In genomic region chr4:38073596-38074234, GRCh38 we compare ENCODE assay signal across 25 cellular contexts.
A peak's percentile ranks its signal among the peaks of the same experiment; 100 is the strongest.
DNase-seq lines count a peak whose midpoint lies in the region; ATAC-seq, FAIRE-seq and TF ChIP-seq lines count a peak whose summit lies in the region.
"Had no signal": no experiment of that assay in that cellular context is flagged by ENCODE, and none has a peak within 500 bp of the region (broad histone marks: within the 10 kb centered on the region; RNA-seq: fewer than 3 reads in every experiment).

No MANE protein-coding gene starts in this region.

- H3K36me3 Mint-ChIP-seq in T-helper 17 cell (ENCODE audit: low read depth): peaks cover 7% of the 10 kb centered on the region

- H3K4me3 ChIP-seq in AG10803 (ENCODE audit: low read length): no peak overlapping the region
- no peak overlapping the region for H3K4me3 ChIP-seq in mesenchymal stem cell (ENCODE audit: insufficient read depth in 1 of 2, low read depth in 1 of 2, low read length in 2 of 2)
- H3K4me3 ChIP-seq: testis had no signal

- no peak overlapping the region for H4K8ac ChIP-seq in mesenchymal stem cell (ENCODE audit: low read length)

- no peaks in the 10 kb centered on the region for H3K27me3 Mint-ChIP-seq in T-helper 17 cell
- H3K27me3 Mint-ChIP-seq: activated B cell treated with CpG ODN at 0.5 μM for 24 hours; brain; CD4-positive, alpha-beta memory T cell had no signal

- H2BK15ac ChIP-seq in mesenchymal stem cell (ENCODE audit: low read depth, poor library complexity, severe bottlenecking): no peak overlapping the region

- H3K18ac ChIP-seq in mesenchymal stem cell (ENCODE audit: low read depth in 1 of 2, low read length in 2 of 2): peak overlapping the region in 1 of 2 experiments; percentile 8

- no peak overlapping the region for H3K9ac ChIP-seq in mesenchymal stem cell (ENCODE audit: low read length)

- peak; percentile 59 for DNase-seq in AG10803 (ENCODE audit: low read depth)
- DNase-seq in G401 (ENCODE audit: low spot score): peak; percentile 12
- no peak for DNase-seq in T-helper 17 cell
- no peak for DNase-seq in mesenchymal stem cell
- DNase-seq in GM12891 (ENCODE audit: insufficient read length, low spot score): no peak
- no peak for DNase-seq in DMS153 treated with DMSO at 0.1 percent for 48 hours (lab: John Stamatoyannopoulos, UW; ENCODE audit: unreplicated experiment)
- no peak for DNase-seq in MV-4-11 (lab: John Stamatoyannopoulos, UW)
- DNase-seq: activated B cell treated with CpG ODN at 0.5 μM for 24 hours; activated CD4-positive, alpha-beta T cell treated with anti-CD3 and anti-CD28 coated beads, Interleukin-2, amount 50 U/mL, for 4 hours; activated effector memory CD4-positive, alpha-beta T cell treated with anti-CD3 and anti-CD28 coated beads, Interleukin-2, amount 50 U/mL, for 16 hours; CD4-positive, alpha-beta memory T cell; DMS53; endodermal cell; head of caudate nucleus; NCI-H1417; NCI-H2107; NCI-H446 treated with DMSO at 0.1 percent for 48 hours; stimulated activated CD4-positive, alpha-beta T cell treated with anti-CD3 and anti-CD28 coated beads, Interleukin-2, amount 100 ng/mL, for 24 hours; testis had no signal

- in situ Hi-C loops in G401 (cut with HindIII; ENCODE audit: low sequenced_read_pairs): no loop called here

- H3K4me1 Mint-ChIP-seq in T-helper 17 cell: peaks cover 5% of the 10 kb centered on the region

- no peak overlapping the region for H4K91ac ChIP-seq in mesenchymal stem cell (ENCODE audit: low read length)

- H3K27ac Mint-ChIP-seq in T-helper 17 cell: peak overlapping the region; percentile 41
- H3K27ac Mint-ChIP-seq: activated B cell treated with CpG ODN at 0.5 μM for 24 hours; endodermal cell; stimulated activated effector memory CD8-positive, alpha-beta T cell treated with anti-CD3 and anti-CD28 coated beads, Interleukin-12 subunit alpha, Interleukin-12 subunit beta, amount 100 ng/mL, for 72 hours; T-helper 2 cell treated with Interferon-gamma antibody and Interleukin-4, amounts not matched to agents 5 μg/mL and 100 μg/mL, for 36 hours had no signal

- ATAC-seq in T-helper 17 cell (no peak), HG03045 (IDR thresholded peaks at IDR 0.05; ENCODE audit: unreplicated experiment) (no peak)
- ATAC-seq: Panc1; stimulated activated effector memory CD8-positive, alpha-beta T cell treated with anti-CD3 and anti-CD28 coated beads, Interleukin-12 subunit alpha, Interleukin-12 subunit beta, amount 100 ng/mL, for 72 hours had no signal

- peak overlapping the region in 1 of 2 experiments; percentile 87 for H2BK12ac ChIP-seq in mesenchymal stem cell (ENCODE audit: low read length in 2 of 2)

- H3K9me3 ChIP-seq in T-helper 17 cell (ENCODE audit: control insufficient read depth, low read length, poor library complexity, severe bottlenecking) (no peaks in the 10 kb centered on the region), mesenchymal stem cell (ENCODE audit: control insufficient read depth, low read length) (no peaks in the 10 kb centered on the region)
- H3K9me3 ChIP-seq: testis had no signal

- no peaks in the 10 kb centered on the region for H3K27me3 ChIP-seq in mesenchymal stem cell (ENCODE audit: control insufficient read depth in 1 of 2, insufficient read depth in 1 of 2, low read length in 2 of 2)
- H3K27me3 ChIP-seq: testis had no signal

- FAIRE-seq in GM12891 (lab: Jason Lieb, UNC): no peak

- H3K4me1 ChIP-seq in mesenchymal stem cell (ENCODE audit: control insufficient read depth, insufficient read depth, low read depth, low read length): no peaks in the 10 kb centered on the region

- no peak overlapping the region for H3K23ac ChIP-seq in mesenchymal stem cell (ENCODE audit: low read length in 2 of 2)

- H3K4ac ChIP-seq in mesenchymal stem cell (ENCODE audit: low read depth in 1 of 2, low read length in 2 of 2): no peak overlapping the region

- no peak overlapping the region for H3K27ac ChIP-seq in mesenchymal stem cell (ENCODE audit: low read length, poor library complexity, severe bottlenecking)
- H3K27ac ChIP-seq: testis had no signal

- H2AFZ ChIP-seq in mesenchymal stem cell (ENCODE audit: low read depth, low read length): no peak overlapping the region

- TF ChIP-seq POLR2A in GM12891 (IDR thresholded peaks at IDR 0.05; ENCODE audit: low read depth, low read length): no peak

- no peak overlapping the region for H3K14ac ChIP-seq in mesenchymal stem cell (ENCODE audit: low read length in 2 of 2)

- H2BK5ac ChIP-seq in mesenchymal stem cell (ENCODE audit: low read depth, low read length, poor library complexity, severe bottlenecking): no peak overlapping the region

- 89% methylated on average over 4 of the region's 4 CpGs for WGBS in mesenchymal stem cell

- peaks cover 0 to 6% of the 10 kb centered on the region in 2 experiments for H3K36me3 ChIP-seq in mesenchymal stem cell (ENCODE audit: control insufficient read depth in 1 of 2, insufficient read depth in 2 of 2, low read depth in 1 of 2, low read length in 2 of 2)

- H3K4me3 Mint-ChIP-seq in T-helper 17 cell: no peak overlapping the region
- H3K4me3 Mint-ChIP-seq: activated B cell treated with CpG ODN at 0.5 μM for 24 hours; brain; CD4-positive, alpha-beta memory T cell; endodermal cell; neural crest cell; stimulated activated effector memory CD8-positive, alpha-beta T cell treated with anti-CD3 and anti-CD28 coated beads, Interleukin-12 subunit alpha, Interleukin-12 subunit beta, amount 100 ng/mL, for 72 hours; T-helper 2 cell treated with Interferon-gamma antibody and Interleukin-4, amounts not matched to agents 5 μg/mL and 100 μg/mL, for 36 hours had no signal

- H2AK5ac ChIP-seq in mesenchymal stem cell (ENCODE audit: low read length, severe bottlenecking): no peak overlapping the region

- peak overlapping the region; percentile 54 for H2BK120ac ChIP-seq in mesenchymal stem cell (ENCODE audit: low read depth, low read length)

- TF ChIP-seq CTCF in AG10803 (conservative IDR thresholded peaks at IDR 0.05; ENCODE audit: low read length): no peak

- peaks cover 12% of the 10 kb centered on the region for H3K79me1 ChIP-seq in mesenchymal stem cell (replicated peaks; ENCODE audit: low read length, poor library complexity, severe bottlenecking)

- H3K4me2 ChIP-seq in mesenchymal stem cell (ENCODE audit: low read length, poor library complexity, severe bottlenecking): no peak overlapping the region

TF ChIP-seq in GM12891, 5 proteins besides CTCF, POLR2A, EP300 and RAD21:
- TF ChIP-seq PAX5 (IDR thresholded peaks at IDR 0.05; ENCODE audit: insufficient read depth, low read length, severe bottlenecking) (no peak), POLR2AphosphoS5 (IDR thresholded peaks at IDR 0.05; ENCODE audit: low read depth, low read length) (no peak), TAF1 (IDR thresholded peaks at IDR 0.05; ENCODE audit: low read depth, low read length) (no peak), POU2F2 (IDR thresholded peaks at IDR 0.05; ENCODE audit: low read depth, low read length) (no peak), SPI1 (IDR thresholded peaks at IDR 0.05; ENCODE audit: low read depth, low read length) (no peak)

Comparison
In these comparisons a context has a peak if more than half of its experiments do, and no peak if none do; other contexts are left out.
1. DNase-seq: peak in AG10803 (single experiment) and G401 (single experiment); none in T-helper 17 cell (0 of 3), mesenchymal stem cell (single experiment), GM12891 (single experiment), DMS153 treated with DMSO at 0.1 percent for 48 hours (single experiment) and MV-4-11 (single experiment).